ENCODE assay signal across 9 cellular contexts in genomic region chr1:201999625-202000238, GRCh38. TPM values are rescaled to one million over a fixed set of nuclear protein-coding genes. Genes with fewer than 3 reads are reported as not detected.
A peak's percentile ranks its signal among the peaks of the same experiment; 100 is the strongest.
DNase-seq lines count a peak whose midpoint lies in the region; ATAC-seq, FAIRE-seq and TF ChIP-seq lines count a peak whose summit lies in the region.
"Had no signal": no experiment of that assay in that cellular context is flagged by ENCODE, and none has a peak within 500 bp of the region (broad histone marks: within the 10 kb centered on the region; RNA-seq: fewer than 3 reads in every experiment).

No MANE protein-coding gene starts in this region.

- no peak overlapping the region for H4K5ac ChIP-seq in IMR-90 (ENCODE audit: low read depth, low read length)

- no peak overlapping the region for H2BK5ac ChIP-seq in IMR-90 (ENCODE audit: low read depth, low read length, poor library complexity, severe bottlenecking)

- TF ChIP-seq RAD21 in IMR-90 (IDR thresholded peaks at IDR 0.05; ENCODE audit: low read length) (peak; percentile 67), GM12878 (IDR thresholded peaks at IDR 0.05; ENCODE audit: insufficient read depth, low read depth, low read length) (peak; percentile 42; the same call in 1 of the 2 replicates)

- H3K79me1 ChIP-seq in IMR-90 (ENCODE audit: low read depth in 1 of 2, low read length in 2 of 2), result peaks cover 0 to 3% of the 10 kb centered on the region in 2 experiments; a peak in 1 of 4 replicates

- dilution Hi-C loops in IMR-90 (cut with HindIII; ENCODE audit: low sequenced_read_pairs, unreplicated experiment), result no loop called here

- H3K4me2 ChIP-seq in IMR-90 (ENCODE audit: low read depth, low read length) (no peak overlapping the region), GM12878 (ENCODE audit: control insufficient read depth, insufficient read depth) (no peak overlapping the region)

- H4K20me1 ChIP-seq in IMR-90 (ENCODE audit: insufficient read depth, low read length) (no peaks in the 10 kb centered on the region), GM12878 (ENCODE audit: control insufficient read depth, insufficient read depth) (no peaks in the 10 kb centered on the region)

- POLR2A ChIA-PET in IMR-90 (lab: Charles Lee; ENCODE audit: unreplicated experiment), result interaction anchor here (0.6 kb wide), 1 partner anchor 15 kb away, joined by 5 read pairs; no protein-coding TSS in a partner anchor
- POLR2A ChIA-PET in GM12878 (lab: Charles Lee), result no interaction called here

- ATAC-seq in IMR-90 (ENCODE audit: low read depth), result peak; percentile 73
- ATAC-seq in GM12878, result peak; percentile 92
- no peak for ATAC-seq in HG03025 (IDR thresholded peaks at IDR 0.05; ENCODE audit: low FRiP score, unreplicated experiment)
- ATAC-seq in GM21717 (IDR thresholded peaks at IDR 0.05; ENCODE audit: unreplicated experiment), result no peak

- H2AFZ ChIP-seq in IMR-90 (replicated peaks; ENCODE audit: low read length, poor library complexity), result no peak overlapping the region
- H2AFZ ChIP-seq in GM12878 (ENCODE audit: control insufficient read depth, low read depth, low read length), result no peak overlapping the region

- intact Hi-C loops in IMR-90 (cut with micrococcal nuclease) (no loop called here), GM12878 (cut with micrococcal nuclease; ENCODE audit: unreplicated experiment) (loop anchor here (1.0 kb wide), 1 partner anchor 120 kb away; no protein-coding TSS in a partner anchor), stomach (cut with DNase I; ENCODE audit: low total_unique reads) (loop anchor here (5.0 kb wide), 1 partner anchor 123 kb away; the partner anchor contains the start of gene GPR37L1)

- H3K4me3 ChIP-seq in IMR-90 (ENCODE audit: insufficient read depth, low read depth, low read length) (no peak overlapping the region), GM12878 (no peak overlapping the region), stomach (no peak overlapping the region)

- TF ChIP-seq EP300 in GM12878 (IDR thresholded peaks at IDR 0.05; ENCODE audit: borderline replicate concordance in 1 of 2, control insufficient read depth in 1 of 2, low read depth in 2 of 2, low read length in 2 of 2), result no peak
- no peak for TF ChIP-seq EP300 in stomach (IDR thresholded peaks at IDR 0.05)

- H3K4me1 ChIP-seq in IMR-90 (ENCODE audit: control insufficient read depth, insufficient read depth, low read length) (no peaks in the 10 kb centered on the region), GM12878 (ENCODE audit: control insufficient read depth, insufficient read depth, low read length) (no peaks in the 10 kb centered on the region), stomach (no peaks in the 10 kb centered on the region)

- no peak overlapping the region for H2AK9ac ChIP-seq in IMR-90 (replicated peaks; ENCODE audit: low read depth, low read length, poor library complexity)

- no peak overlapping the region for H3K56ac ChIP-seq in IMR-90 (ENCODE audit: extremely low read depth, insufficient read depth, low read length)

- H3K9ac ChIP-seq in IMR-90 (ENCODE audit: low read depth, low read length) (no peak overlapping the region), GM12878 (ENCODE audit: control insufficient read depth, insufficient read depth, low read length) (no peak overlapping the region)

- no peaks in the 10 kb centered on the region for H3K9me1 ChIP-seq in IMR-90 (ENCODE audit: insufficient read depth, low read length)

- no peaks in the 10 kb centered on the region for H3K79me2 ChIP-seq in GM12878 (ENCODE audit: control insufficient read depth, insufficient read depth, low read length)

- CTCF ChIA-PET in IMR-90 (lab: Yijun Ruan, JAX) (interaction anchor here (0.5 to 1.4 kb wide), 7 partner anchors 18 to 131 kb away, joined by 3 to 4 read pairs (median 3); no protein-coding TSS in a partner anchor), GM12878 (lab: Yijun Ruan, JAX) (interaction anchor here (0.6 to 5.8 kb wide), 42 partner anchors 9 to 1571 kb away, joined by 3 to 119 read pairs (median 4); partner anchors contain the start of genes ELF3, GPR37L1, PTPN7 and RNPEP)

- RAD21 ChIA-PET in GM12878 (lab: Charles Lee; ENCODE audit: unreplicated experiment), result interaction anchor here (0.5 to 2.1 kb wide), 14 partner anchors 9 to 678 kb away, joined by 3 to 11 read pairs (median 4); partner anchors contain the start of gene ELF3

- SMC1A ChIA-PET in GM12878 (lab: Charles Lee; ENCODE audit: uncharacterized antibody, unreplicated experiment), result interaction anchor here (0.9 to 4.0 kb wide), 16 partner anchors 9 to 156 kb away, joined by 3 to 20 read pairs (median 4); partner anchors contain the start of gene ELF3

- H3K9me3 ChIP-seq in IMR-90 (ENCODE audit: control insufficient read depth, insufficient read depth, low read length) (no peaks in the 10 kb centered on the region), GM12878 (replicated peaks; ENCODE audit: control insufficient read depth, insufficient read depth, low read length) (no peaks in the 10 kb centered on the region), stomach (no peaks in the 10 kb centered on the region)

- H2BK20ac ChIP-seq in IMR-90 (ENCODE audit: low read depth, low read length), result no peak overlapping the region

- no peak overlapping the region for H3K4ac ChIP-seq in IMR-90 (ENCODE audit: low read depth, low read length)

- TF ChIP-seq POLR2A in IMR-90 (IDR thresholded peaks at IDR 0.05; ENCODE audit: low read depth, low read length) (no peak), GM12878 (IDR thresholded peaks at IDR 0.05; ENCODE audit: low read depth, low read length) (0 out of 2 replicates have a peak, but pooled peaks have one; percentile 25), stomach (IDR thresholded peaks at IDR 0.05) (no peak)

- DNase-seq in DMS53 treated with DMSO at 0.1 percent for 48 hours (lab: John Stamatoyannopoulos, UW; ENCODE audit: unreplicated experiment) (peak; percentile 97), IMR-90 (peak; percentile 53), NOMO-1 treated with dmso at 0.1 percent for 144 hours (lab: John Stamatoyannopoulos, UW; ENCODE audit: unreplicated experiment) (peak; percentile 20), GM12878 (ENCODE audit: low read depth, low spot score) (no peak), iris pigment epithelial cell (ENCODE audit: low read depth) (peak; percentile 48), stomach (peak; percentile 55)

- no peak overlapping the region for H4K8ac ChIP-seq in IMR-90 (ENCODE audit: low read depth in 2 of 2, low read length in 2 of 2)

- H3K36me3 ChIP-seq in IMR-90 (ENCODE audit: control insufficient read depth, insufficient read depth, low read length) (peaks cover 63% of the 10 kb centered on the region), GM12878 (ENCODE audit: control insufficient read depth in 2 of 2, insufficient read depth in 2 of 2, low read length in 1 of 2) (peaks cover 12% of the 10 kb centered on the region in 2 experiments; a peak in 3 of 4 replicates), stomach (peaks cover 71 to 100% (median 99%) of the 10 kb centered on the region in 4 donors)

- no peak overlapping the region for H2BK120ac ChIP-seq in IMR-90 (ENCODE audit: low read depth, low read length)

- TF ChIP-seq CTCF in IMR-90 (conservative IDR thresholded peaks at IDR 0.05; ENCODE audit: low read depth, low read length) (peak; percentile 64), GM12878 (IDR thresholded peaks at IDR 0.05 in 2 of 3, conservative IDR thresholded peaks at IDR 0.05 in 1 of 3; ENCODE audit: control insufficient read depth in 2 of 3, extremely low read depth in 1 of 3, insufficient read depth in 1 of 3, low read depth in 3 of 3, low read length in 3 of 3) (peak; percentile 67 to 73 (median 72)), stomach (IDR thresholded peaks at IDR 0.05) (peak in 5 of 7 experiments; percentile 57 to 80 (median 62))

- 56% methylated on average over 8 of the region's 16 CpGs; no CpG with 5 or more reads in 1 of the 2 experiments for WGBS in IMR-90 (ENCODE audit: extremely low coverage in 2 of 2, insufficient read length in 1 of 2), 2 experiments
- 79% methylated on average over 16 of the region's 16 CpGs for WGBS in GM12878 (ENCODE audit: insufficient coverage, insufficient replicate concordance, low lambda C conversion rate, missing lambda C conversion rate)
- WGBS in stomach, 5 donors, result 45 to 57% (median 47%) methylated on average over 16 of the region's 16 CpGs

- FAIRE-seq in GM12878 (lab: Jason Lieb, UNC), result peak; percentile 90

- no peak overlapping the region for H4K91ac ChIP-seq in IMR-90 (ENCODE audit: insufficient read depth, low read depth, low read length)

- H3K14ac ChIP-seq in IMR-90 (replicated peaks; ENCODE audit: low read depth, low read length), result no peak overlapping the region

- H3K27me3 ChIP-seq in IMR-90 (ENCODE audit: control insufficient read depth, insufficient read depth, low read length) (no peaks in the 10 kb centered on the region), GM12878 (replicated peaks in 1 of 2; ENCODE audit: control insufficient read depth in 2 of 2, insufficient read depth in 2 of 2, low read length in 1 of 2) (no peaks in the 10 kb centered on the region), stomach (no peaks in the 10 kb centered on the region)

- H2AK5ac ChIP-seq in IMR-90 (ENCODE audit: low read depth, low read length), result no peak overlapping the region

- H3K23ac ChIP-seq in IMR-90 (ENCODE audit: low read depth, low read length), result no peak overlapping the region

- no peak overlapping the region for H3K18ac ChIP-seq in IMR-90 (ENCODE audit: low read depth, low read length)

- BruUV-seq in IMR-90 (replicated peaks; lab: Mats Ljungman, UMichigan), result no TSS peak
- no TSS peak for BruUV-seq in GM12878 (replicated peaks; lab: Mats Ljungman, UMichigan)

- H3K27ac ChIP-seq in IMR-90 (ENCODE audit: insufficient read depth, low read length) (no peak overlapping the region), GM12878 (ENCODE audit: control insufficient read depth, insufficient read depth) (no peak overlapping the region), stomach (no peak overlapping the region)

- H2BK15ac ChIP-seq in IMR-90 (ENCODE audit: low read depth, low read length), result no peak overlapping the region

- in situ Hi-C loops in IMR-90 (cut with MboI; ENCODE audit: low sequenced_read_pairs), result no loop called here
- in situ Hi-C loops in GM12878 (cut with MboI), result no loop called here

RNA-seq across cellular contexts. Expression of gene ELF3, which starts 10.7 kb away (rescaled TPM):
- under 0.01 TPM in 1 of 2 replicates, not detected in the other for total RNA-seq in IMR-90 (2012; rRNA removed)
- 0.19 and 0.38 TPM in 2 replicates for polyA plus RNA-seq in IMR-90 (2012; rRNA removed)
- 0.02 and 0.11 TPM in 2 replicates for polyA plus RNA-seq in IMR-90 (2012; cell fraction: cytosol; rRNA removed)
- 1.3 and 7.4 TPM in 2 replicates for polyA plus RNA-seq in IMR-90 (2012; cell fraction: nucleus; rRNA removed; ENCODE audit: low replicate concordance)
- total RNA-seq in GM12878 (2013; cell fraction: nucleolus; rRNA removed), result 1.4 and 1.7 TPM in 2 replicates
- total RNA-seq in GM12878 (2014; rRNA removed), result 0.40 and 0.93 TPM in 2 replicates
- 0.58 and 0.97 TPM in 2 replicates for total RNA-seq in GM12878 (2014; rRNA removed; fragmentation: Illumina TruSeq; extraction: Trizol)
- 1.1 and 2.4 TPM in 2 replicates for total RNA-seq in GM12878 (2021)
- polyA plus RNA-seq in GM12878 (2011; ENCODE audit: low read depth), result 0.22 TPM
- polyA plus RNA-seq in GM12878 (2011; rRNA removed), result 8.9 and 14.3 TPM in 2 replicates
- 19.5 and 23.0 TPM in 2 replicates for polyA plus RNA-seq in GM12878 (2011; cell fraction: cytosol; rRNA removed)
- 52.6 and 56.4 TPM in 2 replicates for polyA plus RNA-seq in GM12878 (2011; cell fraction: nucleus; rRNA removed)
- polyA plus RNA-seq in GM12878 (2012), result 0.22 and 0.52 TPM in 2 replicates
- 0.13 and 0.94 TPM in 2 replicates for polyA plus RNA-seq in GM12878 (2014; fragmentation: Illumina TruSeq; extraction: Trizol)
- under 1 TPM in 1 of 2 experiments, not detected in 1; 0.07 TPM for polyA plus RNA-seq in GM12878 (2014; fragmentation: Nextera tagmentation; extraction: Ambion mirVana)
- 0.68 and 1.1 TPM in 2 replicates for polyA plus RNA-seq in GM12878 (2014; rRNA removed)
- under 1 TPM; 0.12 to 0.39 TPM for polyA plus RNA-seq in GM12878 (2016; fragmentation: Nextera tagmentation; extraction: Ambion mirVana)
- 13.1 and 27.0 TPM in 2 replicates for polyA minus RNA-seq in GM12878 (2011; rRNA and poly(A)+ RNA removed)
- polyA minus RNA-seq in GM12878 (2011; cell fraction: cytosol; rRNA and poly(A)+ RNA removed), result 5.7 and 9.1 TPM in 2 replicates
- polyA minus RNA-seq in GM12878 (2011; cell fraction: nucleus; rRNA and poly(A)+ RNA removed), result 17.2 and 27.5 TPM in 2 replicates
- total RNA-seq in stomach, result 1,000 to 10,000 TPM in 1 of 5 donors, 100 to 1,000 TPM in 4; 174 to 1,083 (median 289) TPM
- polyA plus RNA-seq in stomach, result 100 to 1,000 TPM; 146 to 253 (median 242) TPM

RNA-seq across cellular contexts. Expression of gene RNPEP, which starts 17.3 kb away (rescaled TPM):
- total RNA-seq in IMR-90 (2012; rRNA removed), result 39.7 and 49.8 TPM in 2 replicates
- 57.3 and 75.4 TPM in 2 replicates for polyA plus RNA-seq in IMR-90 (2012; rRNA removed)
- 51.9 and 58.2 TPM in 2 replicates for polyA plus RNA-seq in IMR-90 (2012; cell fraction: cytosol; rRNA removed)
- polyA plus RNA-seq in IMR-90 (2012; cell fraction: nucleus; rRNA removed; ENCODE audit: low replicate concordance), result 61.4 and 80.2 TPM in 2 replicates
- 27.9 and 30.7 TPM in 2 replicates for total RNA-seq in GM12878 (2013; cell fraction: nucleolus; rRNA removed)
- 38.1 and 38.5 TPM in 2 replicates for total RNA-seq in GM12878 (2014; rRNA removed)
- total RNA-seq in GM12878 (2014; rRNA removed; fragmentation: Illumina TruSeq; extraction: Trizol), result 24.5 and 25.2 TPM in 2 replicates
- total RNA-seq in GM12878 (2021), result 45.6 and 47.7 TPM in 2 replicates
- 24.7 TPM for polyA plus RNA-seq in GM12878 (2011; ENCODE audit: low read depth)
- polyA plus RNA-seq in GM12878 (2011; rRNA removed), result 31.9 and 47.8 TPM in 2 replicates
- 39.6 and 56.8 TPM in 2 replicates for polyA plus RNA-seq in GM12878 (2011; cell fraction: cytosol; rRNA removed)
- 41.7 and 51.7 TPM in 2 replicates for polyA plus RNA-seq in GM12878 (2011; cell fraction: nucleus; rRNA removed)
- polyA plus RNA-seq in GM12878 (2012), result 33.8 and 36.3 TPM in 2 replicates
- 58.6 and 71.0 TPM in 2 replicates for polyA plus RNA-seq in GM12878 (2014; fragmentation: Illumina TruSeq; extraction: Trizol)
- 10 to 100 TPM; 18.3 to 21.6 TPM for polyA plus RNA-seq in GM12878 (2014; fragmentation: Nextera tagmentation; extraction: Ambion mirVana)
- polyA plus RNA-seq in GM12878 (2014; rRNA removed), result 40.8 and 41.5 TPM in 2 replicates
- 10 to 100 TPM; 62.8 to 68.2 TPM for polyA plus RNA-seq in GM12878 (2016; fragmentation: Nextera tagmentation; extraction: Ambion mirVana)
- 32.0 and 39.9 TPM in 2 replicates for polyA minus RNA-seq in GM12878 (2011; rRNA and poly(A)+ RNA removed)
- polyA minus RNA-seq in GM12878 (2011; cell fraction: cytosol; rRNA and poly(A)+ RNA removed), result 17.9 and 27.0 TPM in 2 replicates
- polyA minus RNA-seq in GM12878 (2011; cell fraction: nucleus; rRNA and poly(A)+ RNA removed), result 8.7 and 11.4 TPM in 2 replicates
- 100 to 1,000 TPM in 3 of 5 donors, 10 to 100 TPM in 2; 23.3 to 900 (median 102) TPM for total RNA-seq in stomach
- 10 to 100 TPM; 31.6 to 38.6 (median 37.6) TPM for polyA plus RNA-seq in stomach

RNA-seq across cellular contexts. Expression of gene TIMM17A, which starts 44.4 kb away (rescaled TPM):
- total RNA-seq in IMR-90 (2012; rRNA removed) (87.3 and 114 TPM in 2 replicates), GM12878 (2014; rRNA removed) (68.6 and 82.3 TPM in 2 replicates), GM12878 (2014; rRNA removed; fragmentation: Illumina TruSeq; extraction: Trizol) (77.6 and 79.7 TPM in 2 replicates), GM12878 (2021) (74.4 TPM in 2 replicates), stomach (10 to 100 TPM in 2 of 5 donors, 1 to 10 TPM in 3; 3.2 to 47.0 (median 7.1) TPM)
- polyA plus RNA-seq in IMR-90 (2012; rRNA removed) (66.4 and 80.4 TPM in 2 replicates), GM12878 (2011; rRNA removed) (105 and 139 TPM in 2 replicates), GM12878 (2014; fragmentation: Illumina TruSeq; extraction: Trizol) (71.6 and 83.2 TPM in 2 replicates), GM12878 (2014; fragmentation: Nextera tagmentation; extraction: Ambion mirVana) (100 to 1,000 TPM; 248 to 357 TPM), GM12878 (2014; rRNA removed) (69.0 and 72.1 TPM in 2 replicates), GM12878 (2016; fragmentation: Nextera tagmentation; extraction: Ambion mirVana) (100 to 1,000 TPM; 176 to 180 TPM), stomach (10 to 100 TPM; 26.1 to 48.8 (median 37.4) TPM)
- 12.3 and 24.1 TPM in 2 replicates for polyA plus RNA-seq in IMR-90 (2012; cell fraction: cytosol; rRNA removed)
- 11.6 and 52.0 TPM in 2 replicates for polyA plus RNA-seq in IMR-90 (2012; cell fraction: nucleus; rRNA removed; ENCODE audit: low replicate concordance)
- total RNA-seq in GM12878 (2013; cell fraction: nucleolus; rRNA removed), result 36.7 and 44.9 TPM in 2 replicates
- 45.1 TPM for polyA plus RNA-seq in GM12878 (2011; ENCODE audit: low read depth)
- polyA plus RNA-seq in GM12878 (2011; cell fraction: cytosol; rRNA removed), result 42.6 and 45.9 TPM in 2 replicates
- polyA plus RNA-seq in GM12878 (2011; cell fraction: nucleus; rRNA removed), result 33.9 and 35.0 TPM in 2 replicates
- 39.1 and 50.4 TPM in 2 replicates for polyA plus RNA-seq in GM12878 (2012)
- 24.0 and 33.8 TPM in 2 replicates for polyA minus RNA-seq in GM12878 (2011; rRNA and poly(A)+ RNA removed)
- 13.2 and 13.5 TPM in 2 replicates for polyA minus RNA-seq in GM12878 (2011; cell fraction: cytosol; rRNA and poly(A)+ RNA removed)
- polyA minus RNA-seq in GM12878 (2011; cell fraction: nucleus; rRNA and poly(A)+ RNA removed), result 8.5 and 16.4 TPM in 2 replicates

RNA-seq across cellular contexts. Expression of gene LMOD1, which starts 53.4 kb away (rescaled TPM):
- total RNA-seq in IMR-90 (2012; rRNA removed) (44.4 and 53.2 TPM in 2 replicates), GM12878 (2014; rRNA removed) (not detected in 2 replicates), GM12878 (2014; rRNA removed; fragmentation: Illumina TruSeq; extraction: Trizol) (not detected in 2 replicates), GM12878 (2021) (0.11 and 0.15 TPM in 2 replicates), stomach (100 to 1,000 TPM in 3 of 5 donors, 10 to 100 TPM in 2; 27.5 to 420 (median 102) TPM)
- polyA plus RNA-seq in IMR-90 (2012; rRNA removed) (48.6 and 51.7 TPM in 2 replicates), GM12878 (2011; rRNA removed) (not detected in 2 replicates), GM12878 (2014; fragmentation: Illumina TruSeq; extraction: Trizol) (not detected in 2 replicates), GM12878 (2014; fragmentation: Nextera tagmentation; extraction: Ambion mirVana) (not detected), GM12878 (2014; rRNA removed) (not detected in 2 replicates), GM12878 (2016; fragmentation: Nextera tagmentation; extraction: Ambion mirVana) (not detected), stomach (100 to 1,000 TPM in 1 of 3 donors, 10 to 100 TPM in 2; 19.6 to 117 (median 22.9) TPM)
- polyA plus RNA-seq in IMR-90 (2012; cell fraction: cytosol; rRNA removed), result 25.9 and 44.1 TPM in 2 replicates
- 52.3 and 60.1 TPM in 2 replicates for polyA plus RNA-seq in IMR-90 (2012; cell fraction: nucleus; rRNA removed; ENCODE audit: low replicate concordance)
- total RNA-seq in GM12878 (2013; cell fraction: nucleolus; rRNA removed), result not detected in 2 replicates
- polyA plus RNA-seq in GM12878 (2011; ENCODE audit: low read depth), result not detected
- not detected in 2 replicates for polyA plus RNA-seq in GM12878 (2011; cell fraction: cytosol; rRNA removed)
- polyA plus RNA-seq in GM12878 (2011; cell fraction: nucleus; rRNA removed), result not detected in 2 replicates
- not detected in 2 replicates for polyA plus RNA-seq in GM12878 (2012)
- not detected in 2 replicates for polyA minus RNA-seq in GM12878 (2011; rRNA and poly(A)+ RNA removed)
- polyA minus RNA-seq in GM12878 (2011; cell fraction: cytosol; rRNA and poly(A)+ RNA removed), result not detected in 2 replicates
- polyA minus RNA-seq in GM12878 (2011; cell fraction: nucleus; rRNA and poly(A)+ RNA removed), result not detected in 2 replicates
- total RNA-seq: T-helper 1 cell treated with Interleukin-12 subunit alpha and Interleukin-12 subunit beta and Interleukin-4 antibody, amounts not matched to agents 30 ng/mL and 1 ng/mL, for 36 hours had no signal

Comparison
In these comparisons a context has a peak if more than half of its experiments do, and no peak if none do; other contexts are left out.
1. ATAC-seq: peak in IMR-90 (single experiment) and GM12878 (single experiment); none in HG03025 (single experiment) and GM21717 (single experiment).
2. RNA of gene ELF3, which starts 10.7 kb away (total RNA-seq): 174 to 1,083 TPM in stomach; 0.40 to 2.4 TPM in GM12878 and under 0.01 TPM in IMR-90; every median in the first group is over 10 times any median in the second.
3. Peak in every context shown above with its lines, with median percentiles within 50 percentile points of each other: CTCF ChIP-seq.